14 cellular contexts compared by ENCODE assay signal in the genomic region with DNA sequence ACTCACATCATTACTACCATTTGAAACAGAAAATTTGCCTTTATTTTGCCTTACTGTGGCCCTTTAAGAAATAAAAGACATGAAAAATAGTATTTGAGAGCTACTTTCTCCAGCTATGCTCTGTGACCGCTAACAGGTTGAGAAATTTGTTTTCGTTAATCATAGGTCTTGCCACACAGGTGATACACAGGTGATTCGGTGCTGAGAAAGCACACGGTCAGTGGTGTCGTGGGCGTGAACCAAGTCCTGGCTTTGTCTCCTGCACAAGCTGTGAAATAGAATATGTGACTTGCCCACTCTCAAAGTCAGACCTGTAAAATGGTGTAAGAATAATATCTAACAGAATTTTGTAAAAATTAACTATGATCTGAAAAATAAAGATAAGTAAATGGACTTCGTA.
DNase-seq lines count a peak whose midpoint lies in the region; ATAC-seq lines count a peak whose summit lies in the region.
"Had no signal": no experiment of that assay in that cellular context is flagged by ENCODE, and none has a peak within 500 bp of the region (broad histone marks: within the 10 kb centered on the region; RNA-seq: fewer than 3 reads in every experiment).

No MANE protein-coding gene starts in this region.

- no peaks in the 10 kb centered on the region for H3K27me3 Mint-ChIP-seq in activated CD8-positive, alpha-beta T cell treated with anti-CD3 and anti-CD28 coated beads, Interleukin-2, amount 10 ng/mL, durations not matched to agents 7 days and 5 days (ENCODE audit: low read depth)

- DNase-seq in NCI-H748 (lab: John Stamatoyannopoulos, UW; ENCODE audit: unreplicated experiment) (peak; percentile 14), NCI-H748 treated with DMSO at 0.1 percent for 48 hours (lab: John Stamatoyannopoulos, UW) (no peak), SW480 (ENCODE audit: low spot score) (peak; percentile 20), epithelial cell of prostate (ENCODE audit: low read depth, low spot score) (peak; percentile 41), renal cortical epithelial cell (ENCODE audit: low read depth) (peak; percentile 27)
- no peak for DNase-seq in activated CD8-positive, alpha-beta T cell treated with anti-CD3 and anti-CD28 coated beads, Interleukin-2, amount 10 ng/mL, durations not matched to agents 7 days and 5 days
- DNase-seq: DMS53, GM23248 had no signal

- no peak overlapping the region for H3K27ac Mint-ChIP-seq in activated CD8-positive, alpha-beta T cell treated with anti-CD3 and anti-CD28 coated beads, Interleukin-2, amount 10 ng/mL, durations not matched to agents 7 days and 5 days

- H3K36me3 Mint-ChIP-seq in activated CD8-positive, alpha-beta T cell treated with anti-CD3 and anti-CD28 coated beads, Interleukin-2, amount 10 ng/mL, durations not matched to agents 7 days and 5 days (ENCODE audit: low read depth) = peaks cover 29% of the 10 kb centered on the region

- no peak for ATAC-seq in HG02798 (IDR thresholded peaks at IDR 0.05; ENCODE audit: poor library complexity, unreplicated experiment)
- ATAC-seq in GM19351 (IDR thresholded peaks at IDR 0.05; ENCODE audit: unreplicated experiment) = no peak
- no peak for ATAC-seq in activated CD8-positive, alpha-beta T cell treated with anti-CD3 and anti-CD28 coated beads, Interleukin-2, amount 10 ng/mL, durations not matched to agents 7 days and 5 days
- ATAC-seq: GM12878, HCT116, HepG2 had no signal

- CTCF ChIA-PET in activated CD8-positive, alpha-beta T cell treated with anti-CD3 and anti-CD28 coated beads, Interleukin-2, amount 10 ng/mL, durations not matched to agents 7 days and 5 days (lab: Charles Lee) = interaction anchor here (1.0 to 1.4 kb wide), 3 partner anchors 13 to 158 kb away, joined by 3 to 5 read pairs (median 3); no protein-coding TSS in a partner anchor

- peaks cover 20% of the 10 kb centered on the region for H3K4me1 Mint-ChIP-seq in activated CD8-positive, alpha-beta T cell treated with anti-CD3 and anti-CD28 coated beads, Interleukin-2, amount 10 ng/mL, durations not matched to agents 7 days and 5 days (ENCODE audit: low read depth)

- H3K27ac ChIP-seq in epithelial cell of prostate = no peak overlapping the region
- H3K27ac ChIP-seq: 22Rv1, GM23248 had no signal

- POLR2A ChIA-PET in activated CD8-positive, alpha-beta T cell treated with anti-CD3 and anti-CD28 coated beads, Interleukin-2, amount 10 ng/mL, durations not matched to agents 7 days and 5 days (lab: Charles Lee) = interaction anchor here (1.5 kb wide), 1 partner anchor 31 kb away, joined by 7 read pairs; no protein-coding TSS in a partner anchor

- peaks cover 4% of the 10 kb centered on the region for H3K9me3 Mint-ChIP-seq in activated CD8-positive, alpha-beta T cell treated with anti-CD3 and anti-CD28 coated beads, Interleukin-2, amount 10 ng/mL, durations not matched to agents 7 days and 5 days (ENCODE audit: insufficient read depth)

- no peak overlapping the region for H3K4me3 Mint-ChIP-seq in activated CD8-positive, alpha-beta T cell treated with anti-CD3 and anti-CD28 coated beads, Interleukin-2, amount 10 ng/mL, durations not matched to agents 7 days and 5 days

Comparison
In these comparisons a context has a peak if more than half of its experiments do, and no peak if none do; other contexts are left out.
1. DNase-seq: peak in NCI-H748 (single experiment), SW480 (single experiment), epithelial cell of prostate (single experiment) and renal cortical epithelial cell (single experiment); none in NCI-H748 treated with DMSO at 0.1 percent for 48 hours (single experiment) and activated CD8-positive, alpha-beta T cell treated with anti-CD3 and anti-CD28 coated beads, Interleukin-2, amount 10 ng/mL, durations not matched to agents 7 days and 5 days (single experiment).